14 cellular contexts compared by ENCODE assay signal in genomic region chr3:127286571-127287140, GRCh38. TPM values are rescaled to one million over a fixed set of nuclear protein-coding genes. Genes with fewer than 3 reads are reported as not detected.
DNase-seq lines count a peak whose midpoint lies in the region; ATAC-seq and TF ChIP-seq lines count a peak whose summit lies in the region.
"Had no signal": no experiment of that assay in that cellular context is flagged by ENCODE, and none has a peak within 500 bp of the region (broad histone marks: within the 10 kb centered on the region; RNA-seq: fewer than 3 reads in every experiment).

No MANE protein-coding gene starts in this region.

- no peaks in the 10 kb centered on the region for H4K20me1 ChIP-seq in IMR-90 (ENCODE audit: insufficient read depth, low read length)

- H4K91ac ChIP-seq in IMR-90 (ENCODE audit: insufficient read depth, low read depth, low read length) (no peak overlapping the region), mesenchymal stem cell (ENCODE audit: low read length) (no peak overlapping the region)

- no peak overlapping the region for H2BK120ac ChIP-seq in IMR-90 (ENCODE audit: low read depth, low read length)
- no peak overlapping the region for H2BK120ac ChIP-seq in mesenchymal stem cell (ENCODE audit: low read depth, low read length)

- H3K56ac ChIP-seq in IMR-90 (ENCODE audit: extremely low read depth, insufficient read depth, low read length), result no peak overlapping the region

- CTCF ChIA-PET in IMR-90 (lab: Yijun Ruan, JAX), result no interaction called here

- H3K27ac ChIP-seq in IMR-90 (ENCODE audit: insufficient read depth, low read length) (no peak overlapping the region), brain microvascular endothelial cell (no peak overlapping the region), mesenchymal stem cell (ENCODE audit: low read length, poor library complexity, severe bottlenecking) (no peak overlapping the region)
- H3K27ac ChIP-seq: gastroesophageal sphincter had no signal

- H2BK15ac ChIP-seq in IMR-90 (ENCODE audit: low read depth, low read length) (no peak overlapping the region), mesenchymal stem cell (ENCODE audit: low read depth, poor library complexity, severe bottlenecking) (no peak overlapping the region)

- no peaks in the 10 kb centered on the region for H3K9me3 ChIP-seq in IMR-90 (ENCODE audit: control insufficient read depth, insufficient read depth, low read length)
- peaks cover 3% of the 10 kb centered on the region for H3K9me3 ChIP-seq in mesenchymal stem cell (ENCODE audit: control insufficient read depth, low read length)
- H3K9me3 ChIP-seq: gastroesophageal sphincter had no signal

- POLR2A ChIA-PET in IMR-90 (lab: Charles Lee; ENCODE audit: unreplicated experiment), result no interaction called here

- H3K4me2 ChIP-seq in IMR-90 (ENCODE audit: low read depth, low read length), result no peak overlapping the region
- peak overlapping the region; percentile 12 for H3K4me2 ChIP-seq in mesenchymal stem cell (ENCODE audit: low read length, poor library complexity, severe bottlenecking)

- no peaks in the 10 kb centered on the region for H3K4me1 ChIP-seq in IMR-90 (ENCODE audit: control insufficient read depth, insufficient read depth, low read length)
- peaks cover 2% of the 10 kb centered on the region for H3K4me1 ChIP-seq in mesenchymal stem cell (ENCODE audit: control insufficient read depth, insufficient read depth, low read depth, low read length)
- H3K4me1 ChIP-seq: gastroesophageal sphincter had no signal

- no peak overlapping the region for H2BK12ac ChIP-seq in mesenchymal stem cell (ENCODE audit: low read length in 2 of 2)

- no peak overlapping the region for H4K5ac ChIP-seq in IMR-90 (ENCODE audit: low read depth, low read length)

- DNase-seq in DMS 273 (lab: John Stamatoyannopoulos, UW; ENCODE audit: unreplicated experiment), result peak; percentile 56
- DNase-seq in IMR-90, result peak; percentile 6
- DNase-seq in brain microvascular endothelial cell, result peak; percentile 12
- no peak for DNase-seq in mesenchymal stem cell
- no peak for DNase-seq in activated CD8-positive, alpha-beta memory T cell treated with anti-CD3 and anti-CD28 coated beads, Interleukin-2, amount 50 U/mL, for 48 hours
- DNase-seq in NCI-H446 treated with DMSO at 0.1 percent for 48 hours (lab: John Stamatoyannopoulos, UW), result no peak
- DNase-seq in NCI-H1694 (lab: John Stamatoyannopoulos, UW), result no peak
- DNase-seq: activated naive CD8-positive, alpha-beta T cell treated with anti-CD3 and anti-CD28 coated beads, Interleukin-2, amount 10 ng/mL, durations not matched to agents 7 days and 5 days; CD8-positive, alpha-beta T cell; NCI-H510A had no signal

- no peak overlapping the region for H3K9ac ChIP-seq in IMR-90 (ENCODE audit: low read depth, low read length)
- H3K9ac ChIP-seq in mesenchymal stem cell (ENCODE audit: low read length), result peak overlapping the region; percentile 48

- H2AFZ ChIP-seq in IMR-90 (replicated peaks; ENCODE audit: low read length, poor library complexity) (no peak overlapping the region), mesenchymal stem cell (ENCODE audit: low read depth, low read length) (no peak overlapping the region)

- no peak overlapping the region for H2AK5ac ChIP-seq in IMR-90 (ENCODE audit: low read depth, low read length)
- H2AK5ac ChIP-seq in mesenchymal stem cell (ENCODE audit: low read length, severe bottlenecking), result no peak overlapping the region

- BruUV-seq in IMR-90 (replicated peaks; lab: Mats Ljungman, UMichigan), result no TSS peak

- in situ Hi-C loops in IMR-90 (cut with MboI; ENCODE audit: low sequenced_read_pairs) (no loop called here), brain microvascular endothelial cell (cut with HindIII; ENCODE audit: low pct_ligation_motif_present, low sequenced_read_pairs) (no loop called here)

- H3K4me3 ChIP-seq in IMR-90 (ENCODE audit: insufficient read depth, low read depth, low read length), result no peak overlapping the region
- H3K4me3 ChIP-seq in brain microvascular endothelial cell (ENCODE audit: low read depth, low read length), result no peak overlapping the region
- peak overlapping the region in 1 of 2 experiments; percentile 66 for H3K4me3 ChIP-seq in mesenchymal stem cell (ENCODE audit: insufficient read depth in 1 of 2, low read depth in 1 of 2, low read length in 2 of 2)
- H3K4me3 ChIP-seq: gastroesophageal sphincter had no signal

- H2BK20ac ChIP-seq in IMR-90 (ENCODE audit: low read depth, low read length), result no peak overlapping the region

- H2AK9ac ChIP-seq in IMR-90 (replicated peaks; ENCODE audit: low read depth, low read length, poor library complexity), result no peak overlapping the region

- H3K23ac ChIP-seq in IMR-90 (ENCODE audit: low read depth, low read length) (no peak overlapping the region), mesenchymal stem cell (ENCODE audit: low read length in 2 of 2) (no peak overlapping the region)

- H3K4ac ChIP-seq in IMR-90 (ENCODE audit: low read depth, low read length) (no peak overlapping the region), mesenchymal stem cell (ENCODE audit: low read depth in 1 of 2, low read length in 2 of 2) (no peak overlapping the region)

- WGBS in IMR-90 (ENCODE audit: extremely low coverage in 2 of 2, insufficient read length in 1 of 2), 2 experiments, result no CpG with 5 or more reads among the region's 9 CpGs
- WGBS in mesenchymal stem cell, result 65% methylated on average over 6 of the region's 9 CpGs

- intact Hi-C loops in IMR-90 (cut with micrococcal nuclease), result no loop called here

- no peak for TF ChIP-seq POLR2A in IMR-90 (IDR thresholded peaks at IDR 0.05; ENCODE audit: low read depth, low read length)

- H3K9me1 ChIP-seq in IMR-90 (ENCODE audit: insufficient read depth, low read length), result no peaks in the 10 kb centered on the region

- H2BK5ac ChIP-seq in IMR-90 (ENCODE audit: low read depth, low read length, poor library complexity, severe bottlenecking) (no peak overlapping the region), mesenchymal stem cell (ENCODE audit: low read depth, low read length, poor library complexity, severe bottlenecking) (no peak overlapping the region)

- H3K79me1 ChIP-seq in IMR-90 (ENCODE audit: low read depth in 1 of 2, low read length in 2 of 2) (no peaks in the 10 kb centered on the region), mesenchymal stem cell (replicated peaks; ENCODE audit: low read length, poor library complexity, severe bottlenecking) (no peaks in the 10 kb centered on the region)

- H3K18ac ChIP-seq in IMR-90 (ENCODE audit: low read depth, low read length) (no peak overlapping the region), mesenchymal stem cell (ENCODE audit: low read depth in 1 of 2, low read length in 2 of 2) (no peak overlapping the region)

- ATAC-seq in IMR-90 (ENCODE audit: low read depth) (no peak), HG02610 (IDR thresholded peaks at IDR 0.05; ENCODE audit: unreplicated experiment) (no peak)
- ATAC-seq: CD8-positive, alpha-beta T cell; gastroesophageal sphincter; natural killer cell treated with Interleukin-12 subunit alpha and Interleukin-12 subunit beta and Interleukin-15 and Interleukin-18, amount 100 ng/mL, for 72 hours had no signal

- H3K27me3 ChIP-seq in IMR-90 (ENCODE audit: control insufficient read depth, insufficient read depth, low read length) (no peaks in the 10 kb centered on the region), brain microvascular endothelial cell (replicated peaks) (no peaks in the 10 kb centered on the region), mesenchymal stem cell (ENCODE audit: control insufficient read depth in 1 of 2, insufficient read depth in 1 of 2, low read length in 2 of 2) (peaks cover 0 to 6% of the 10 kb centered on the region in 2 experiments)

- no peak for TF ChIP-seq CTCF in IMR-90 (conservative IDR thresholded peaks at IDR 0.05; ENCODE audit: low read depth, low read length)
- TF ChIP-seq CTCF in brain microvascular endothelial cell (IDR thresholded peaks at IDR 0.05; ENCODE audit: low read depth, low read length, missing control alignments), result no peak

- H3K36me3 ChIP-seq in IMR-90 (ENCODE audit: control insufficient read depth, insufficient read depth, low read length) (no peaks in the 10 kb centered on the region), brain microvascular endothelial cell (replicated peaks) (no peaks in the 10 kb centered on the region), mesenchymal stem cell (ENCODE audit: control insufficient read depth in 1 of 2, insufficient read depth in 2 of 2, low read depth in 1 of 2, low read length in 2 of 2) (no peaks in the 10 kb centered on the region)
- H3K36me3 ChIP-seq: gastroesophageal sphincter had no signal

- H3K14ac ChIP-seq in IMR-90 (replicated peaks; ENCODE audit: low read depth, low read length) (no peak overlapping the region), mesenchymal stem cell (ENCODE audit: low read length in 2 of 2) (no peak overlapping the region)

- no peak for TF ChIP-seq RAD21 in IMR-90 (IDR thresholded peaks at IDR 0.05; ENCODE audit: low read length)

- dilution Hi-C loops in IMR-90 (cut with HindIII; ENCODE audit: low sequenced_read_pairs, unreplicated experiment), result no loop called here

- H4K8ac ChIP-seq in IMR-90 (ENCODE audit: low read depth in 2 of 2, low read length in 2 of 2) (no peak overlapping the region), mesenchymal stem cell (ENCODE audit: low read length) (no peak overlapping the region)

TF ChIP-seq in IMR-90, 13 proteins besides CTCF, POLR2A, EP300 and RAD21 (continues in another document):
- no peak for TF ChIP-seq CHD1 (IDR thresholded peaks at IDR 0.05; ENCODE audit: low read depth, low read length)
- TF ChIP-seq BHLHE40 (IDR thresholded peaks at IDR 0.05; ENCODE audit: low read depth, low read length), result no peak
- TF ChIP-seq MAZ (IDR thresholded peaks at IDR 0.05; ENCODE audit: borderline replicate concordance, low read depth, low read length), result no peak
- TF ChIP-seq FOS (IDR thresholded peaks at IDR 0.05; ENCODE audit: low read depth, low read length), result no peak
- no peak for TF ChIP-seq MXI1 (IDR thresholded peaks at IDR 0.05; ENCODE audit: borderline replicate concordance, low read depth, low read length)
- no peak for TF ChIP-seq RFX5 (IDR thresholded peaks at IDR 0.05; ENCODE audit: low read depth, low read length)
- no peak for TF ChIP-seq NFE2L2 (IDR thresholded peaks at IDR 0.05; ENCODE audit: low read depth, low read length)
- no peak for TF ChIP-seq MAFK (IDR thresholded peaks at IDR 0.05; ENCODE audit: low read depth, low read length)
- TF ChIP-seq, protein P1, sequence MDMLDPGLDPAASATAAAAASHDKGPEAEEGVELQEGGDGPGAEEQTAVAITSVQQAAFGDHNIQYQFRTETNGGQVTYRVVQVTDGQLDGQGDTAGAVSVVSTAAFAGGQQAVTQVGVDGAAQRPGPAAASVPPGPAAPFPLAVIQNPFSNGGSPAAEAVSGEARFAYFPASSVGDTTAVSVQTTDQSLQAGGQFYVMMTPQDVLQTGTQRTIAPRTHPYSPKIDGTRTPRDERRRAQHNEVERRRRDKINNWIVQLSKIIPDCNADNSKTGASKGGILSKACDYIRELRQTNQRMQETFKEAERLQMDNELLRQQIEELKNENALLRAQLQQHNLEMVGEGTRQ (IDR thresholded peaks at IDR 0.05; ENCODE audit: low read depth, low read length), result no peak

RNA-seq across cellular contexts. Expression of gene PRR20G, which starts 1.2 kb away (rescaled TPM):
- total RNA-seq in IMR-90 (2012; rRNA removed), result not detected in 2 replicates
- polyA plus RNA-seq in IMR-90 (2012; rRNA removed), result not detected in 2 replicates
- polyA plus RNA-seq in IMR-90 (2012; cell fraction: cytosol; rRNA removed), result not detected in 2 replicates
- polyA plus RNA-seq in IMR-90 (2012; cell fraction: nucleus; rRNA removed; ENCODE audit: low replicate concordance), result not detected in 2 replicates
- not detected for polyA plus RNA-seq in mesenchymal stem cell (2013, experiment 1 of 2)
- not detected for polyA plus RNA-seq in mesenchymal stem cell (2013, experiment 2 of 2)
- total RNA-seq: activated naive CD8-positive, alpha-beta T cell treated with anti-CD3 and anti-CD28 coated beads, Interleukin-2, amount 10 ng/mL, durations not matched to agents 7 days and 5 days; CD8-positive, alpha-beta T cell; gastroesophageal sphincter; natural killer cell treated with Interleukin-12 subunit alpha and Interleukin-12 subunit beta and Interleukin-15 and Interleukin-18, amount 100 ng/mL, for 72 hours; subcutaneous adipose tissue had no signal

Comparison
In these comparisons a context has a peak if more than half of its experiments do, and no peak if none do; other contexts are left out.
1. DNase-seq: peak in DMS 273 (single experiment), IMR-90 (single experiment) and brain microvascular endothelial cell (single experiment); none in mesenchymal stem cell (single experiment), activated CD8-positive, alpha-beta memory T cell treated with anti-CD3 and anti-CD28 coated beads, Interleukin-2, amount 50 U/mL, for 48 hours (single experiment), NCI-H446 treated with DMSO at 0.1 percent for 48 hours (single experiment) and NCI-H1694 (single experiment).